Comparison of ENCODE assay signal across 8 cellular contexts in genomic region chr5:140362875-140363630, GRCh38. TPM values are rescaled to one million over a fixed set of nuclear protein-coding genes. Genes with fewer than 3 reads are reported as not detected.
A peak's percentile ranks its signal among the peaks of the same experiment; 100 is the strongest.
DNase-seq lines count a peak whose midpoint lies in the region; ATAC-seq, FAIRE-seq and TF ChIP-seq lines count a peak whose summit lies in the region.

No MANE protein-coding gene starts in this region.

- H3K9ac ChIP-seq in KMS-11 (peak overlapping the region; percentile 26; the same call in 1 of the 2 replicates), astrocyte (ENCODE audit: low read length) (no peak overlapping the region), skeletal muscle tissue (ENCODE audit: low read depth in 1 of 3, low read length in 3 of 3) (peak overlapping the region in 1 of 3 donors; percentile 60)

- H3K36me3 ChIP-seq in KMS-11 (ENCODE audit: insufficient read depth) (no peaks in the 10 kb centered on the region), astrocyte (ENCODE audit: insufficient read depth, low read length) (no peaks in the 10 kb centered on the region), skeletal muscle tissue (ENCODE audit: control insufficient read depth in 3 of 3, insufficient read depth in 3 of 3, low read length in 3 of 3) (no peaks in the 10 kb centered on the region)

- no peaks in the 10 kb centered on the region for H3K4me1 Mint-ChIP-seq in astrocyte (ENCODE audit: low read depth, unreplicated experiment)

- H3K27ac ChIP-seq in KMS-11 = no peak overlapping the region
- H3K27ac ChIP-seq in astrocyte (ENCODE audit: low read depth, low read length) = no peak overlapping the region
- H3K27ac ChIP-seq in skeletal muscle tissue (ENCODE audit: low read depth, low read length) = no peak overlapping the region

- H3K27ac Mint-ChIP-seq in astrocyte (ENCODE audit: unreplicated experiment) = no peak overlapping the region

- H3K4me3 ChIP-seq in KMS-11 (IDR thresholded peaks at IDR 0.05; ENCODE audit: insufficient read depth, low read depth, low read length) (no peak overlapping the region), astrocyte (ENCODE audit: insufficient read depth, low read depth, low read length) (peak overlapping the region; percentile 29), iPS-11a (ENCODE audit: low read depth, low read length) (peak overlapping the region; percentile 35), skeletal muscle tissue (ENCODE audit: low read length in 3 of 3) (peak overlapping the region; percentile 45 to 68 (median 66))

- H3K79me2 ChIP-seq in KMS-11 (ENCODE audit: insufficient read depth, low read depth) (no peaks in the 10 kb centered on the region), astrocyte (ENCODE audit: insufficient read depth, low read length) (no peaks in the 10 kb centered on the region)

- H3K4me3 Mint-ChIP-seq in astrocyte (ENCODE audit: unreplicated experiment) = peak overlapping the region; percentile 34

- peak overlapping the region; percentile 79 for H3K4me2 ChIP-seq in KMS-11
- peak overlapping the region; percentile 84 for H3K4me2 ChIP-seq in astrocyte (ENCODE audit: low read length)

- no peak for FAIRE-seq in astrocyte (lab: Jason Lieb, UNC)

- ATAC-seq in GM21619 (IDR thresholded peaks at IDR 0.05; ENCODE audit: unreplicated experiment) = peak; percentile 87

- DNase-seq in EL = peak; percentile 70
- peak; percentile 84 for DNase-seq in T-helper 9 cell
- peak; percentile 22 for DNase-seq in astrocyte (ENCODE audit: low read depth)
- no peak for DNase-seq in GOT3 (lab: John Stamatoyannopoulos, UW)

- H3K27me3 ChIP-seq in KMS-11 (ENCODE audit: insufficient read depth, low read depth) (no peaks in the 10 kb centered on the region), astrocyte (ENCODE audit: insufficient read depth, low read length) (no peaks in the 10 kb centered on the region), skeletal muscle tissue (ENCODE audit: control insufficient read depth in 3 of 3, insufficient read depth in 3 of 3, low read length in 3 of 3) (no peaks in the 10 kb centered on the region)

- TF ChIP-seq CTCF in KMS-11 (conservative IDR thresholded peaks at IDR 0.05; ENCODE audit: low read depth, low read length) (peak; percentile 88), astrocyte (IDR thresholded peaks at IDR 0.05; ENCODE audit: insufficient read depth, low read depth, low read length) (peak; percentile 67)

- H2AFZ ChIP-seq in KMS-11 (ENCODE audit: low read depth) (peak overlapping the region; percentile 85), astrocyte (ENCODE audit: low read depth, low read length) (peak overlapping the region; percentile 89)

- H4K20me1 ChIP-seq in KMS-11 (ENCODE audit: insufficient read depth) (no peaks in the 10 kb centered on the region), astrocyte (ENCODE audit: insufficient read depth, low read length) (no peaks in the 10 kb centered on the region)

- peaks cover 19% of the 10 kb centered on the region for H3K27me3 Mint-ChIP-seq in astrocyte (ENCODE audit: low read depth, unreplicated experiment)

- H3K9me3 ChIP-seq in astrocyte (ENCODE audit: insufficient read depth, low read depth, low read length) (no peaks in the 10 kb centered on the region), skeletal muscle tissue (ENCODE audit: control insufficient read depth in 3 of 3, low read length in 3 of 3) (no peaks in the 10 kb centered on the region)

- no peaks in the 10 kb centered on the region for H3K9me3 Mint-ChIP-seq in astrocyte (ENCODE audit: unreplicated experiment)

- no peaks in the 10 kb centered on the region for H3K36me3 Mint-ChIP-seq in astrocyte (ENCODE audit: low read depth, unreplicated experiment)

- H3K4me1 ChIP-seq in KMS-11 (ENCODE audit: low read depth, poor library complexity, severe bottlenecking) = peaks cover 2% of the 10 kb centered on the region
- H3K4me1 ChIP-seq in astrocyte (ENCODE audit: insufficient read depth, low read length) = no peaks in the 10 kb centered on the region
- peaks cover 0 to 7% (median 7%) of the 10 kb centered on the region in 3 donors for H3K4me1 ChIP-seq in skeletal muscle tissue (ENCODE audit: control insufficient read depth in 3 of 3, insufficient read depth in 3 of 3, low read length in 3 of 3)

RNA-seq across cellular contexts. Expression of gene SLC4A9, which starts 3.1 kb away (rescaled TPM):
- total RNA-seq in astrocyte (0.25 TPM in 1 of 2 replicates, not detected in the other), skeletal muscle tissue (not detected)

RNA-seq across cellular contexts. Expression of gene HBEGF, which starts 16.6 kb away (rescaled TPM):
- total RNA-seq in astrocyte = 257 and 272 TPM in 2 replicates
- total RNA-seq in skeletal muscle tissue = 11.0 TPM

RNA-seq across cellular contexts. Expression of gene ANKHD1, which starts 38.6 kb away (rescaled TPM):
- 49.7 and 56.5 TPM in 2 replicates for total RNA-seq in astrocyte
- 85.1 TPM for total RNA-seq in skeletal muscle tissue

Comparison
In these comparisons a context has a peak if more than half of its experiments do, and no peak if none do; other contexts are left out.
1. RNA of gene HBEGF, which starts 16.6 kb away (total RNA-seq): 257 to 272 TPM in astrocyte; 11.0 TPM in skeletal muscle tissue (single experiment); every median in the first group is over 10 times any median in the second.